21 cellular contexts compared by ENCODE assay signal in genomic region chr3:38560996-38561717, GRCh38.
A peak's percentile ranks its signal among the peaks of the same experiment; 100 is the strongest.
DNase-seq lines count a peak whose midpoint lies in the region; FAIRE-seq and TF ChIP-seq lines count a peak whose summit lies in the region.
"Had no signal": no experiment of that assay in that cellular context is flagged by ENCODE, and none has a peak within 500 bp of the region (broad histone marks: within the 10 kb centered on the region; RNA-seq: fewer than 3 reads in every experiment).

No MANE protein-coding gene starts in this region.

- DNase-seq in activated naive CD4-positive, alpha-beta T cell treated with anti-CD3 and anti-CD28 coated beads, Interleukin-2, amount 10 ng/mL, durations not matched to agents 7 days and 5 days = peak; percentile 10
- DNase-seq in activated naive CD4-positive, alpha-beta T cell (lab: John Stamatoyannopoulos, UW) = no peak
- DNase-seq in bronchial epithelial cell (ENCODE audit: low read depth) (no peak), mesenteric fat pad (ENCODE audit: low spot score) (peak; percentile 59), type B pancreatic cell (ENCODE audit: extremely low spot score, unreplicated experiment) (peak; percentile 47), mammary epithelial cell (no peak), GM19240 (ENCODE audit: insufficient read length, low spot score) (no peak)
- DNase-seq: CD4-positive, CD25-positive, alpha-beta regulatory T cell; DMS153; MM.1S; NCI-H1417; NCI-H1694; NCI-H2081; NCI-H2227 treated with DMSO at 0.1 percent for 48 hours; NCI-H526 treated with DMSO at 0.1 percent for 48 hours; PC-9; SHP77 had no signal

- H3K27me3 Mint-ChIP-seq in activated naive CD4-positive, alpha-beta T cell treated with anti-CD3 and anti-CD28 coated beads, Interleukin-2, amount 10 ng/mL, durations not matched to agents 7 days and 5 days = peaks cover 17% of the 10 kb centered on the region
- peaks cover 3% of the 10 kb centered on the region for H3K27me3 Mint-ChIP-seq in type B pancreatic cell

- no peak overlapping the region for H3K4me2 ChIP-seq in mammary epithelial cell (ENCODE audit: insufficient read depth, low read depth, low read length)
- H3K4me2 ChIP-seq: KMS-11, PC-9 had no signal

- no peaks in the 10 kb centered on the region for H3K4me1 Mint-ChIP-seq in activated naive CD4-positive, alpha-beta T cell treated with anti-CD3 and anti-CD28 coated beads, Interleukin-2, amount 10 ng/mL, durations not matched to agents 7 days and 5 days
- H3K4me1 Mint-ChIP-seq in type B pancreatic cell (ENCODE audit: unreplicated experiment) = no peaks in the 10 kb centered on the region
- H3K4me1 Mint-ChIP-seq: CD4-positive, CD25-positive, alpha-beta regulatory T cell had no signal

- no peak overlapping the region for H2AFZ ChIP-seq in mammary epithelial cell (ENCODE audit: low read depth, low read length)
- H2AFZ ChIP-seq: PC-9 had no signal

- WGBS in mammary epithelial cell (ENCODE audit: low coverage, missing lambda C conversion rate) = 80% methylated on average over 6 of the region's 7 CpGs

- no peaks in the 10 kb centered on the region for H3K79me2 ChIP-seq in mammary epithelial cell (ENCODE audit: insufficient read depth, low read length)

- H3K4me3 ChIP-seq in bronchial epithelial cell (ENCODE audit: low read depth, low read length) (no peak overlapping the region), mammary epithelial cell (replicated peaks in 1 of 3; ENCODE audit: insufficient read depth in 1 of 3, low read depth in 2 of 3, low read length in 3 of 3) (no peak overlapping the region)
- H3K4me3 ChIP-seq: PC-9 had no signal

- no peaks in the 10 kb centered on the region for H3K9me3 Mint-ChIP-seq in activated naive CD4-positive, alpha-beta T cell treated with anti-CD3 and anti-CD28 coated beads, Interleukin-2, amount 10 ng/mL, durations not matched to agents 7 days and 5 days
- no peaks in the 10 kb centered on the region for H3K9me3 Mint-ChIP-seq in type B pancreatic cell

- TF ChIP-seq CTCF in bronchial epithelial cell (IDR thresholded peaks at IDR 0.05; ENCODE audit: insufficient read depth, low read length, severe bottlenecking) (no peak), type B pancreatic cell (conservative IDR thresholded peaks at IDR 0.05) (no peak), mammary epithelial cell (conservative IDR thresholded peaks at IDR 0.05 in 1 of 2, IDR thresholded peaks at IDR 0.05 in 1 of 2; ENCODE audit: extremely low read depth in 1 of 2, insufficient read depth in 1 of 2, low read depth in 1 of 2, low read length in 2 of 2) (no peak)

- no peaks in the 10 kb centered on the region for H3K4me1 ChIP-seq in mammary epithelial cell (ENCODE audit: insufficient read depth, low read length)

- FAIRE-seq in bronchial epithelial cell (lab: Jason Lieb, UNC) = peak; percentile 58
- FAIRE-seq: H1 had no signal

- BruUV-seq in mammary epithelial cell (replicated peaks; lab: Mats Ljungman, UMichigan) = no TSS peak

- H3K36me3 Mint-ChIP-seq in activated naive CD4-positive, alpha-beta T cell treated with anti-CD3 and anti-CD28 coated beads, Interleukin-2, amount 10 ng/mL, durations not matched to agents 7 days and 5 days = no peaks in the 10 kb centered on the region
- no peaks in the 10 kb centered on the region for H3K36me3 Mint-ChIP-seq in type B pancreatic cell
- H3K36me3 Mint-ChIP-seq: CD4-positive, CD25-positive, alpha-beta regulatory T cell; IgD-negative memory B cell had no signal

- no peak overlapping the region for H3K9ac ChIP-seq in mammary epithelial cell (ENCODE audit: insufficient read depth, low read length)
- H3K9ac ChIP-seq: KMS-11 had no signal

- dilution Hi-C loops in mammary epithelial cell (cut with HindIII; ENCODE audit: low sequenced_read_pairs) = no loop called here

- no peak overlapping the region for H3K27ac ChIP-seq in mammary epithelial cell (ENCODE audit: insufficient read depth, low read depth, low read length)
- H3K27ac ChIP-seq: HL-60, KMS-11, PC-9 had no signal

- no peaks in the 10 kb centered on the region for H4K20me1 ChIP-seq in mammary epithelial cell (ENCODE audit: insufficient read depth, low read length)

- intact Hi-C loops in mammary epithelial cell (cut with micrococcal nuclease) = no loop called here

- H3K36me3 ChIP-seq in bronchial epithelial cell (ENCODE audit: control insufficient read depth, insufficient read depth, low read length) (no peaks in the 10 kb centered on the region), mammary epithelial cell (ENCODE audit: insufficient read depth, low read length) (no peaks in the 10 kb centered on the region)

- in situ Hi-C loops in mammary epithelial cell (cut with MboI; ENCODE audit: low sequenced_read_pairs in 2 of 2) = no loop called here

- H3K27me3 ChIP-seq in bronchial epithelial cell (ENCODE audit: control insufficient read depth, insufficient read depth, low read length) = no peaks in the 10 kb centered on the region
- H3K27me3 ChIP-seq in mammary epithelial cell (ENCODE audit: insufficient read depth, low read length) = peaks cover 2% of the 10 kb centered on the region

- no peak overlapping the region for H3K27ac Mint-ChIP-seq in activated naive CD4-positive, alpha-beta T cell treated with anti-CD3 and anti-CD28 coated beads, Interleukin-2, amount 10 ng/mL, durations not matched to agents 7 days and 5 days
- H3K27ac Mint-ChIP-seq in type B pancreatic cell = no peak overlapping the region
- H3K27ac Mint-ChIP-seq: CD4-positive, CD25-positive, alpha-beta regulatory T cell had no signal

- H3K4me3 Mint-ChIP-seq in activated naive CD4-positive, alpha-beta T cell treated with anti-CD3 and anti-CD28 coated beads, Interleukin-2, amount 10 ng/mL, durations not matched to agents 7 days and 5 days = no peak overlapping the region
- no peak overlapping the region for H3K4me3 Mint-ChIP-seq in type B pancreatic cell
- H3K4me3 Mint-ChIP-seq: CD4-positive, CD25-positive, alpha-beta regulatory T cell; IgD-negative memory B cell had no signal

- no peaks in the 10 kb centered on the region for H3K9me3 ChIP-seq in mammary epithelial cell (replicated peaks; ENCODE audit: insufficient read depth, low read length)

- CTCF ChIA-PET in activated naive CD4-positive, alpha-beta T cell treated with anti-CD3 and anti-CD28 coated beads, Interleukin-2, amount 10 ng/mL, durations not matched to agents 7 days and 5 days (lab: Charles Lee) = interaction anchor here (1.2 kb wide), 1 partner anchor 28 kb away, joined by 4 read pairs; no protein-coding TSS in a partner anchor
- CTCF ChIA-PET in mammary epithelial cell (lab: Charles Lee; ENCODE audit: low non-redundant PET) = no interaction called here

Comparison
In these comparisons a context has a peak if more than half of its experiments do, and no peak if none do; other contexts are left out.
1. DNase-seq: peak in activated naive CD4-positive, alpha-beta T cell treated with anti-CD3 and anti-CD28 coated beads, Interleukin-2, amount 10 ng/mL, durations not matched to agents 7 days and 5 days (single experiment), mesenteric fat pad (single experiment) and type B pancreatic cell (single experiment); none in activated naive CD4-positive, alpha-beta T cell (0 of 4), bronchial epithelial cell (single experiment), mammary epithelial cell (single experiment) and GM19240 (single experiment).